19 cellular contexts compared by ENCODE assay signal in genomic region chr3:155102329-155102728, GRCh38. TPM values are rescaled to one million over a fixed set of nuclear protein-coding genes. Genes with fewer than 3 reads are reported as not detected.
DNase-seq lines count a peak whose midpoint lies in the region; ATAC-seq and TF ChIP-seq lines count a peak whose summit lies in the region.
"Had no signal": no experiment of that assay in that cellular context is flagged by ENCODE, and none has a peak within 500 bp of the region (broad histone marks: within the 10 kb centered on the region; RNA-seq: fewer than 3 reads in every experiment).

No MANE protein-coding gene starts in this region.

- CTCF ChIA-PET in SK-N-SH (lab: Yijun Ruan, JAX): no interaction called here
- CTCF ChIA-PET in activated CD4-positive, alpha-beta T cell treated with anti-CD3 and anti-CD28 coated beads for 36 hours (lab: Charles Lee): interaction anchor here (0.7 kb wide), 1 partner anchor 9 kb away, joined by 3 read pairs; no protein-coding TSS in a partner anchor

- H3F3A ChIP-seq in SK-N-SH (replicated peaks; ENCODE audit: insufficient read depth): no peaks in the 10 kb centered on the region

- no peak for ATAC-seq in activated CD4-positive, alpha-beta T cell treated with anti-CD3 and anti-CD28 coated beads for 36 hours
- no peak for ATAC-seq in GM21360 (IDR thresholded peaks at IDR 0.05; ENCODE audit: unreplicated experiment)
- ATAC-seq: activated naive CD4-positive, alpha-beta T cell treated with anti-CD3 and anti-CD28 coated beads, Interleukin-2, amount 50 U/mL, for 72 hours; upper lobe of right lung had no signal

- no peak overlapping the region for H3K9ac ChIP-seq in SK-N-SH
- H3K9ac ChIP-seq: BLaER1 had no signal

- no peak overlapping the region for H3K4me2 ChIP-seq in SK-N-SH

- H3K36me3 ChIP-seq in SK-N-SH (replicated peaks in 1 of 2; ENCODE audit: control insufficient read depth in 1 of 2, insufficient read depth in 2 of 2, low read length in 1 of 2): peaks cover 0 to 8% of the 10 kb centered on the region in 2 experiments
- H3K36me3 ChIP-seq: BLaER1, upper lobe of right lung had no signal

- H2AFZ ChIP-seq in SK-N-SH (ENCODE audit: low read depth): no peak overlapping the region

- H3K4me3 Mint-ChIP-seq in activated T-cell treated with anti-CD3 and anti-CD28 coated beads, Interleukin-2, amount 50 U/mL, for 24 hours: no peak overlapping the region
- no peak overlapping the region for H3K4me3 Mint-ChIP-seq in activated CD4-positive, alpha-beta T cell treated with anti-CD3 and anti-CD28 coated beads for 36 hours
- H3K4me3 Mint-ChIP-seq: activated T-helper 1 cell treated with anti-CD3 and anti-CD28 coated beads, Interleukin-12 subunit alpha, Interleukin-12 subunit beta, Interleukin-2, Interleukin-4 antibody, amounts not matched to agents 30 ng/mL and 10 ng/mL and 1 ng/mL, durations not matched to agents 14 hours and 24 hours and 36 hours had no signal

- POLR2A ChIA-PET in SK-N-SH (lab: Yijun Ruan, JAX): no interaction called here
- POLR2A ChIA-PET in activated CD4-positive, alpha-beta T cell treated with anti-CD3 and anti-CD28 coated beads for 36 hours (lab: Charles Lee): no interaction called here

- no peak overlapping the region for H3K27ac Mint-ChIP-seq in activated T-cell treated with anti-CD3 and anti-CD28 coated beads, Interleukin-2, amount 50 U/mL, for 24 hours
- H3K27ac Mint-ChIP-seq in activated CD4-positive, alpha-beta T cell treated with anti-CD3 and anti-CD28 coated beads for 36 hours: no peak overlapping the region
- H3K27ac Mint-ChIP-seq: activated naive CD4-positive, alpha-beta T cell treated with anti-CD3 and anti-CD28 coated beads, Interleukin-2, amount 50 U/mL, for 72 hours; activated T-helper 1 cell treated with anti-CD3 and anti-CD28 coated beads, Interleukin-12 subunit alpha, Interleukin-12 subunit beta, Interleukin-2, Interleukin-4 antibody, amounts not matched to agents 30 ng/mL and 10 ng/mL and 1 ng/mL, durations not matched to agents 14 hours and 24 hours and 36 hours had no signal

- 31% methylated on average over 2 of the region's 2 CpGs for WGBS in SK-N-SH (ENCODE audit: low lambda C conversion rate)

- no peaks in the 10 kb centered on the region for H3K27me3 Mint-ChIP-seq in activated T-cell treated with anti-CD3 and anti-CD28 coated beads, Interleukin-2, amount 50 U/mL, for 24 hours
- H3K27me3 Mint-ChIP-seq in activated CD4-positive, alpha-beta T cell treated with anti-CD3 and anti-CD28 coated beads for 36 hours: no peaks in the 10 kb centered on the region

- no peaks in the 10 kb centered on the region for H3K36me3 Mint-ChIP-seq in activated T-cell treated with anti-CD3 and anti-CD28 coated beads, Interleukin-2, amount 50 U/mL, for 24 hours (ENCODE audit: low read depth)
- no peaks in the 10 kb centered on the region for H3K36me3 Mint-ChIP-seq in activated CD4-positive, alpha-beta T cell treated with anti-CD3 and anti-CD28 coated beads for 36 hours (ENCODE audit: low read depth)
- H3K36me3 Mint-ChIP-seq: activated naive CD4-positive, alpha-beta T cell treated with anti-CD3 and anti-CD28 coated beads, Interleukin-2, amount 50 U/mL, for 72 hours had no signal

- TF ChIP-seq RAD21 in SK-N-SH (IDR thresholded peaks at IDR 0.05; ENCODE audit: low read length): no peak

- TF ChIP-seq EP300 in SK-N-SH (IDR thresholded peaks at IDR 0.05; ENCODE audit: borderline replicate concordance in 1 of 2, low read depth in 1 of 2, low read length in 1 of 2): peak in 1 of 2 experiments; percentile 20; a peak in 1 of 4 replicates

- TF ChIP-seq CTCF in SK-N-SH (IDR thresholded peaks at IDR 0.05): no peak
- no peak for TF ChIP-seq CTCF in fibroblast of villous mesenchyme (IDR thresholded peaks at IDR 0.05; ENCODE audit: insufficient read depth, low read depth, low read length)

- peaks cover 11% of the 10 kb centered on the region for H3K9me3 Mint-ChIP-seq in activated T-cell treated with anti-CD3 and anti-CD28 coated beads, Interleukin-2, amount 50 U/mL, for 24 hours
- peaks cover 5% of the 10 kb centered on the region for H3K9me3 Mint-ChIP-seq in activated CD4-positive, alpha-beta T cell treated with anti-CD3 and anti-CD28 coated beads for 36 hours (ENCODE audit: low read depth)

- no peaks in the 10 kb centered on the region for H3K4me1 Mint-ChIP-seq in activated T-cell treated with anti-CD3 and anti-CD28 coated beads, Interleukin-2, amount 50 U/mL, for 24 hours (ENCODE audit: low read depth)
- no peaks in the 10 kb centered on the region for H3K4me1 Mint-ChIP-seq in activated CD4-positive, alpha-beta T cell treated with anti-CD3 and anti-CD28 coated beads for 36 hours

- intact Hi-C loops in activated CD4-positive, alpha-beta T cell treated with anti-CD3 and anti-CD28 coated beads for 36 hours (cut with DNase I, micrococcal nuclease): no loop called here

- no peaks in the 10 kb centered on the region for H3K79me2 ChIP-seq in SK-N-SH (ENCODE audit: insufficient read depth)

- no peaks in the 10 kb centered on the region; a peak in 1 of 4 replicates for H3K4me1 ChIP-seq in SK-N-SH (ENCODE audit: control insufficient read depth in 1 of 2, insufficient read depth in 2 of 2, low read depth in 1 of 2, low read length in 1 of 2)
- H3K4me1 ChIP-seq: upper lobe of right lung had no signal

- H3K27ac ChIP-seq in SK-N-SH (ENCODE audit: low read depth in 2 of 2, low read length in 1 of 2): no peak overlapping the region; a peak in 1 of 4 replicates
- H3K27ac ChIP-seq: BLaER1, upper lobe of right lung had no signal

- DNase-seq in A172 (ENCODE audit: low spot score): peak; percentile 49
- peak; percentile 76 for DNase-seq in HCEC 1CT
- DNase-seq in SK-N-SH: no peak
- DNase-seq in fibroblast of villous mesenchyme (ENCODE audit: low read depth): peak; percentile 53
- no peak for DNase-seq in activated T-cell treated with anti-CD3 and anti-CD28 coated beads, Interleukin-2, amount 50 U/mL, for 48 hours
- DNase-seq in activated T-cell treated with anti-CD3 and anti-CD28 coated beads, Interleukin-2, amount 50 U/mL, for 24 hours: no peak
- DNase-seq in activated CD4-positive, alpha-beta T cell treated with anti-CD3 and anti-CD28 coated beads for 36 hours: no peak
- DNase-seq: activated CD4-positive, alpha-beta T cell treated with anti-CD3 and anti-CD28 coated beads for 1 hour; Calu3; cortex of kidney; kidney; NCI-H1105; NCI-H510A; stimulated activated CD4-positive, alpha-beta T cell treated with anti-CD3 and anti-CD28 coated beads, Interleukin-12 subunit alpha, Interleukin-12 subunit beta, amount 100 ng/mL, for 4 hours; upper lobe of right lung had no signal

- H3K4me3 ChIP-seq in SK-N-SH (ENCODE audit: low read depth in 2 of 2, low read length in 1 of 2) (no peak overlapping the region), fibroblast of villous mesenchyme (ENCODE audit: low read depth, low read length) (no peak overlapping the region)
- H3K4me3 ChIP-seq: BLaER1, upper lobe of right lung had no signal

- H3K9me2 ChIP-seq in SK-N-SH: no peaks in the 10 kb centered on the region

- H3K9me3 ChIP-seq in SK-N-SH: no peaks in the 10 kb centered on the region
- H3K9me3 ChIP-seq: upper lobe of right lung had no signal

- H3K27me3 ChIP-seq in SK-N-SH (ENCODE audit: insufficient read depth): no peaks in the 10 kb centered on the region
- H3K27me3 ChIP-seq: BLaER1, upper lobe of right lung had no signal

- H4K20me1 ChIP-seq in SK-N-SH (ENCODE audit: insufficient read depth): no peaks in the 10 kb centered on the region
- H4K20me1 ChIP-seq: BLaER1 had no signal

TF ChIP-seq in SK-N-SH, 30 proteins besides CTCF, POLR2A, EP300 and RAD21 (continues in another document):
- 0 out of 2 replicates have a peak, but pooled peaks have one; percentile 14 for TF ChIP-seq TEAD4 (IDR thresholded peaks at IDR 0.05; ENCODE audit: borderline replicate concordance, insufficient read depth)
- TF ChIP-seq FOXM1 (IDR thresholded peaks at IDR 0.05; ENCODE audit: low read depth): no peak
- TF ChIP-seq TAF1 (IDR thresholded peaks at IDR 0.05; ENCODE audit: borderline replicate concordance, low read depth, low read length): no peak
- no peak for TF ChIP-seq USF2 (IDR thresholded peaks at IDR 0.05; ENCODE audit: borderline replicate concordance, low read depth, low read length)
- TF ChIP-seq RFX5 (IDR thresholded peaks at IDR 0.05; ENCODE audit: low read length): no peak
- peak; percentile 44; the same call in 1 of the 2 replicates for TF ChIP-seq FOSL2 (IDR thresholded peaks at IDR 0.05; ENCODE audit: borderline replicate concordance, low read depth)
- TF ChIP-seq POLR2AphosphoS5 (IDR thresholded peaks at IDR 0.05; ENCODE audit: low read depth, low read length): no peak
- no peak for TF ChIP-seq FOXJ3 (CRISPR knock-in tag; IDR thresholded peaks at IDR 0.05)
- peak; percentile 49 for TF ChIP-seq JUND (IDR thresholded peaks at IDR 0.05)
- TF ChIP-seq MAX (IDR thresholded peaks at IDR 0.05; ENCODE audit: low read depth): peak; percentile 31; the same call in 1 of the 2 replicates
- no peak for TF ChIP-seq EZH2phosphoT487 (IDR thresholded peaks at IDR 0.05; ENCODE audit: borderline replicate concordance, low read depth)

RNA-seq across cellular contexts. Expression of gene MME, which starts 22.2 kb away (rescaled TPM):
- 77.8 and 134 TPM in 2 replicates for total RNA-seq in A172 (2014; rRNA removed; shearing (Covaris generic))
- 167 and 286 TPM in 2 replicates for polyA plus RNA-seq in SK-N-SH (2012; rRNA removed)
- 264 and 284 TPM in 2 replicates for polyA plus RNA-seq in SK-N-SH (2012; cell fraction: cytosol; rRNA removed)
- 123 and 209 TPM in 2 replicates for polyA plus RNA-seq in SK-N-SH (2012; cell fraction: nucleus; rRNA removed)
- total RNA-seq in fibroblast of villous mesenchyme: 310 and 479 TPM in 2 replicates
- under 1 TPM in 1 of 2 experiments, not detected in 1; 0.23 TPM for total RNA-seq in activated CD4-positive, alpha-beta T cell treated with anti-CD3 and anti-CD28 coated beads for 36 hours
- total RNA-seq: activated naive CD4-positive, alpha-beta T cell treated with anti-CD3 and anti-CD28 coated beads, Interleukin-2, amount 50 U/mL, for 72 hours; activated T-helper 1 cell treated with anti-CD3 and anti-CD28 coated beads, Interleukin-12 subunit alpha, Interleukin-12 subunit beta, Interleukin-2, Interleukin-4 antibody, amounts not matched to agents 30 ng/mL and 10 ng/mL and 1 ng/mL, durations not matched to agents 14 hours and 24 hours and 36 hours had no signal

Comparison
In these comparisons a context has a peak if more than half of its experiments do, and no peak if none do; other contexts are left out.
1. DNase-seq: peak in A172 (single experiment), HCEC 1CT (single experiment) and fibroblast of villous mesenchyme (single experiment); none in SK-N-SH (single experiment), activated T-cell treated with anti-CD3 and anti-CD28 coated beads, Interleukin-2, amount 50 U/mL, for 48 hours (0 of 2), activated T-cell treated with anti-CD3 and anti-CD28 coated beads, Interleukin-2, amount 50 U/mL, for 24 hours (single experiment) and activated CD4-positive, alpha-beta T cell treated with anti-CD3 and anti-CD28 coated beads for 36 hours (single experiment).
2. RNA of gene MME, which starts 22.2 kb away (total RNA-seq): 310 to 479 TPM in fibroblast of villous mesenchyme and 77.8 to 134 TPM in A172; 0.23 TPM in activated CD4-positive, alpha-beta T cell treated with anti-CD3 and anti-CD28 coated beads for 36 hours; every median in the first group is over 10 times any median in the second.